ENCODE assay signal across 1 cellular context in the genomic region with DNA sequence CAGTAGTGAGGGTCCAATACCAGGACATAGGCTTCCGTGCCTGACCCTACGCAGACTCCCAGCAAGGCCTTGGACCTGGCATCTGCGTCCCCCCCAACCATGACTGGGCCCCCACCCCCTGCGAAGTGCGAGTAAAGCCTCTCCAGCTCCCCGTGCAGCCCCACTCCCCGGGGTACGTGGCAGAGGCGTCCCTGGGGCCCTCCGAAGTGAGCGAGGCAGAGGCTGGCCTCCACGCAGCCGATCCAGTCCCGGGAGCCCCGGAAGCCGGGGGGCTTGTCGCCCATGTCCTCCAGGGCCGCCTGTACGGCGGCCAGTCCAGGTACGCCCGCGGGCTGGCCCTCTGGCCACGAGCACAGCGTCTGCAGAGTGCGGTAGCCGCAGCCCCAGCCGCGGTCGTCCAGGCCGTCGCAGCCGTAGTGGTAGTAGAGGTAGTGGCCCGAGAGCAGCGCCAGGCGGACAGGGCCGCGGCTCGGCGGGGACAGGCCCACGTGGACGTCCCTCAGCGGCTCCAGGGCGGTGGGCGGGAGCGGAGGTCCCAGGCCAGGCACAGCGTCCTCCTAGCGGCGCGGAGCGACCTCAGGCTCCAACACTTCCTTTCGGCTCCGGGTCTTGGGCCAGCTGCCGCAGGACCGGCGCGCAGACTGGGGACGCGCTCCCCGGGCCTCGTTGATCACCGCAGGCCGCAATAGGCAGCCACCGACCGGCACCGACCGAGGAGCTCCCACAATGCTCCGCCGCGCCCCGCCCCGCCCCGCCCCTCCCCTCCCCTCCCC.
TF ChIP-seq lines count a peak whose summit lies in the region.

A gene (minus strand): TSS at position 728 of the 773 bp plus-strand sequence. CDS start 444 bp downstream, at position 284.

TF ChIP-seq in K562, 482 proteins besides CTCF, POLR2A, EP300 and RAD21 (continued from another document and continues in another):
- TF ChIP-seq, protein P1, sequence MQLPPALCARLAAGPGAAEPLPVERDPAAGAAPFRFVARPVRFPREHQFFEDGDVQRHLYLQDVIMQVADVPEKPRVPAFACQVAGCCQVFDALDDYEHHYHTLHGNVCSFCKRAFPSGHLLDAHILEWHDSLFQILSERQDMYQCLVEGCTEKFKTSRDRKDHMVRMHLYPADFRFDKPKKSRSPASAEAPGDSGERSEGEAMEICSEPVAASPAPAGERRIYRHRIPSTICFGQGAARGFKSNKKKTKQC (CRISPR knock-in tag; IDR thresholded peaks at IDR 0.05), result peak; percentile 43; the same call in 1 of the 2 replicates
- TF ChIP-seq TOE1 (IDR thresholded peaks at IDR 0.05; ENCODE audit: borderline replicate concordance) (peak; percentile 24; the same call in 1 of the 2 replicates), TOE1 (CRISPR knock-in tag; IDR thresholded peaks at IDR 0.05; ENCODE audit: borderline replicate concordance, low read depth) (0 out of 2 replicates have a peak, but pooled peaks have one; percentile 73), CCNT2 (IDR thresholded peaks at IDR 0.05; ENCODE audit: borderline replicate concordance, extremely low read depth, insufficient read length, low read depth, low read length) (peak; percentile 76), TBL1XR1 (IDR thresholded peaks at IDR 0.05; ENCODE audit: low read length in 2 of 2) (peak in 1 of 2 experiments; percentile 63; a peak in 1 of 4 replicates), OTX1 (CRISPR knock-in tag; IDR thresholded peaks at IDR 0.05) (peak; percentile 54; the same call in 1 of the 2 replicates), POLR2H (tag; IDR thresholded peaks at IDR 0.05; ENCODE audit: low read depth) (peak; percentile 45), CBX1 (IDR thresholded peaks at IDR 0.05; ENCODE audit: low read depth) (peak; percentile 34), SIN3A (IDR thresholded peaks at IDR 0.05; ENCODE audit: borderline replicate concordance in 2 of 2, control insufficient read depth in 1 of 2, low read depth in 2 of 2, low read length in 2 of 2) (peak; percentile 53 to 89; a peak in 3 of 4 replicates), SRSF3 (IDR thresholded peaks at IDR 0.05; ENCODE audit: insufficient read depth, low read length) (peak; percentile 88; the same call in 1 of the 2 replicates), PTBP1 (IDR thresholded peaks at IDR 0.05; ENCODE audit: low read depth, low read length) (0 out of 2 replicates have a peak, but pooled peaks have one; percentile 34), SMARCA5 (IDR thresholded peaks at IDR 0.05) (no peak), KLF10 (CRISPR knock-in tag; IDR thresholded peaks at IDR 0.05) (0 out of 2 replicates have a peak, but pooled peaks have one; percentile 58), HDAC8 (tag; IDR thresholded peaks at IDR 0.05) (peak; percentile 86), RBFOX2 (IDR thresholded peaks at IDR 0.05; ENCODE audit: low read depth, low read length) (peak; percentile 84), NONO (IDR thresholded peaks at IDR 0.05; ENCODE audit: low read depth in 2 of 2, low read length in 1 of 2) (no peak; a peak in 1 of 4 replicates), ZBTB17 (CRISPR knock-in tag; IDR thresholded peaks at IDR 0.05) (peak; percentile 32; the same call in 1 of the 2 replicates), E2F3 (CRISPR knock-in tag; IDR thresholded peaks at IDR 0.05) (peak; percentile 87; the same call in 1 of the 2 replicates)
- TF ChIP-seq, protein P2, sequence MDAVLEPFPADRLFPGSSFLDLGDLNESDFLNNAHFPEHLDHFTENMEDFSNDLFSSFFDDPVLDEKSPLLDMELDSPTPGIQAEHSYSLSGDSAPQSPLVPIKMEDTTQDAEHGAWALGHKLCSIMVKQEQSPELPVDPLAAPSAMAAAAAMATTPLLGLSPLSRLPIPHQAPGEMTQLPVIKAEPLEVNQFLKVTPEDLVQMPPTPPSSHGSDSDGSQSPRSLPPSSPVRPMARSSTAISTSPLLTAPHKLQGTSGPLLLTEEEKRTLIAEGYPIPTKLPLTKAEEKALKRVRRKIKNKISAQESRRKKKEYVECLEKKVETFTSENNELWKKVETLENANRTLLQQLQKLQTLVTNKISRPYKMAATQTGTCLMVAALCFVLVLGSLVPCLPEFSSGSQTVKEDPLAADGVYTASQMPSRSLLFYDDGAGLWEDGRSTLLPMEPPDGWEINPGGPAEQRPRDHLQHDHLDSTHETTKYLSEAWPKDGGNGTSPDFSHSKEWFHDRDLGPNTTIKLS (IDR thresholded peaks at IDR 0.05; ENCODE audit: borderline replicate concordance, low read depth), result peak; percentile 91
- TF ChIP-seq, protein P3, sequence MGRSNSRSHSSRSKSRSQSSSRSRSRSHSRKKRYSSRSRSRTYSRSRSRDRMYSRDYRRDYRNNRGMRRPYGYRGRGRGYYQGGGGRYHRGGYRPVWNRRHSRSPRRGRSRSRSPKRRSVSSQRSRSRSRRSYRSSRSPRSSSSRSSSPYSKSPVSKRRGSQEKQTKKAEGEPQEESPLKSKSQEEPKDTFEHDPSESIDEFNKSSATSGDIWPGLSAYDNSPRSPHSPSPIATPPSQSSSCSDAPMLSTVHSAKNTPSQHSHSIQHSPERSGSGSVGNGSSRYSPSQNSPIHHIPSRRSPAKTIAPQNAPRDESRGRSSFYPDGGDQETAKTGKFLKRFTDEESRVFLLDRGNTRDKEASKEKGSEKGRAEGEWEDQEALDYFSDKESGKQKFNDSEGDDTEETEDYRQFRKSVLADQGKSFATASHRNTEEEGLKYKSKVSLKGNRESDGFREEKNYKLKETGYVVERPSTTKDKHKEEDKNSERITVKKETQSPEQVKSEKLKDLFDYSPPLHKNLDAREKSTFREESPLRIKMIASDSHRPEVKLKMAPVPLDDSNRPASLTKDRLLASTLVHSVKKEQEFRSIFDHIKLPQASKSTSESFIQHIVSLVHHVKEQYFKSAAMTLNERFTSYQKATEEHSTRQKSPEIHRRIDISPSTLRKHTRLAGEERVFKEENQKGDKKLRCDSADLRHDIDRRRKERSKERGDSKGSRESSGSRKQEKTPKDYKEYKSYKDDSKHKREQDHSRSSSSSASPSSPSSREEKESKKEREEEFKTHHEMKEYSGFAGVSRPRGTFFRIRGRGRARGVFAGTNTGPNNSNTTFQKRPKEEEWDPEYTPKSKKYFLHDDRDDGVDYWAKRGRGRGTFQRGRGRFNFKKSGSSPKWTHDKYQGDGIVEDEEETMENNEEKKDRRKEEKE (IDR thresholded peaks at IDR 0.05; ENCODE audit: borderline replicate concordance in 1 of 2, control insufficient read depth in 1 of 2, low read depth in 2 of 2, low read length in 1 of 2), result no peak
- TF ChIP-seq, protein P4, sequence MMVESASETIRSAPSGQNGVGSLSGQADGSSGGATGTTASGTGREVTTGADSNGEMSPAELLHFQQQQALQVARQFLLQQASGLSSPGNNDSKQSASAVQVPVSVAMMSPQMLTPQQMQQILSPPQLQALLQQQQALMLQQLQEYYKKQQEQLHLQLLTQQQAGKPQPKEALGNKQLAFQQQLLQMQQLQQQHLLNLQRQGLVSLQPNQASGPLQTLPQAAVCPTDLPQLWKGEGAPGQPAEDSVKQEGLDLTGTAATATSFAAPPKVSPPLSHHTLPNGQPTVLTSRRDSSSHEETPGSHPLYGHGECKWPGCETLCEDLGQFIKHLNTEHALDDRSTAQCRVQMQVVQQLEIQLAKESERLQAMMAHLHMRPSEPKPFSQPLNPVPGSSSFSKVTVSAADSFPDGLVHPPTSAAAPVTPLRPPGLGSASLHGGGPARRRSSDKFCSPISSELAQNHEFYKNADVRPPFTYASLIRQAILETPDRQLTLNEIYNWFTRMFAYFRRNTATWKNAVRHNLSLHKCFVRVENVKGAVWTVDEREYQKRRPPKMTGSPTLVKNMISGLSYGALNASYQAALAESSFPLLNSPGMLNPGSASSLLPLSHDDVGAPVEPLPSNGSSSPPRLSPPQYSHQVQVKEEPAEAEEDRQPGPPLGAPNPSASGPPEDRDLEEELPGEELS (CRISPR knock-in tag; IDR thresholded peaks at IDR 0.05; ENCODE audit: borderline replicate concordance), result 0 out of 2 replicates have a peak, but pooled peaks have one; percentile 71
- TF ChIP-seq, protein P5, sequence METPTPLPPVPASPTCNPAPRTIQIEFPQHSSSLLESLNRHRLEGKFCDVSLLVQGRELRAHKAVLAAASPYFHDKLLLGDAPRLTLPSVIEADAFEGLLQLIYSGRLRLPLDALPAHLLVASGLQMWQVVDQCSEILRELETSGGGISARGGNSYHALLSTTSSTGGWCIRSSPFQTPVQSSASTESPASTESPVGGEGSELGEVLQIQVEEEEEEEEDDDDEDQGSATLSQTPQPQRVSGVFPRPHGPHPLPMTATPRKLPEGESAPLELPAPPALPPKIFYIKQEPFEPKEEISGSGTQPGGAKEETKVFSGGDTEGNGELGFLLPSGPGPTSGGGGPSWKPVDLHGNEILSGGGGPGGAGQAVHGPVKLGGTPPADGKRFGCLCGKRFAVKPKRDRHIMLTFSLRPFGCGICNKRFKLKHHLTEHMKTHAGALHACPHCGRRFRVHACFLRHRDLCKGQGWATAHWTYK (CRISPR knock-in tag; IDR thresholded peaks at IDR 0.05), result 0 out of 2 replicates have a peak, but pooled peaks have one; percentile 38
- TF ChIP-seq, protein P6, sequence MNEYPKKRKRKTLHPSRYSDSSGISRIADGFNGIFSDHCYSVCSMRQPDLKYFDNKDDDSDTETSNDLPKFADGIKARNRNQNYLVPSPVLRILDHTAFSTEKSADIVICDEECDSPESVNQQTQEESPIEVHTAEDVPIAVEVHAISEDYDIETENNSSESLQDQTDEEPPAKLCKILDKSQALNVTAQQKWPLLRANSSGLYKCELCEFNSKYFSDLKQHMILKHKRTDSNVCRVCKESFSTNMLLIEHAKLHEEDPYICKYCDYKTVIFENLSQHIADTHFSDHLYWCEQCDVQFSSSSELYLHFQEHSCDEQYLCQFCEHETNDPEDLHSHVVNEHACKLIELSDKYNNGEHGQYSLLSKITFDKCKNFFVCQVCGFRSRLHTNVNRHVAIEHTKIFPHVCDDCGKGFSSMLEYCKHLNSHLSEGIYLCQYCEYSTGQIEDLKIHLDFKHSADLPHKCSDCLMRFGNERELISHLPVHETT (CRISPR knock-in tag; conservative IDR thresholded peaks at IDR 0.05 in 1 of 2, IDR thresholded peaks at IDR 0.05 in 1 of 2), result peak; percentile 56 to 96; a peak in 2 of 4 replicates
- TF ChIP-seq, protein P7, sequence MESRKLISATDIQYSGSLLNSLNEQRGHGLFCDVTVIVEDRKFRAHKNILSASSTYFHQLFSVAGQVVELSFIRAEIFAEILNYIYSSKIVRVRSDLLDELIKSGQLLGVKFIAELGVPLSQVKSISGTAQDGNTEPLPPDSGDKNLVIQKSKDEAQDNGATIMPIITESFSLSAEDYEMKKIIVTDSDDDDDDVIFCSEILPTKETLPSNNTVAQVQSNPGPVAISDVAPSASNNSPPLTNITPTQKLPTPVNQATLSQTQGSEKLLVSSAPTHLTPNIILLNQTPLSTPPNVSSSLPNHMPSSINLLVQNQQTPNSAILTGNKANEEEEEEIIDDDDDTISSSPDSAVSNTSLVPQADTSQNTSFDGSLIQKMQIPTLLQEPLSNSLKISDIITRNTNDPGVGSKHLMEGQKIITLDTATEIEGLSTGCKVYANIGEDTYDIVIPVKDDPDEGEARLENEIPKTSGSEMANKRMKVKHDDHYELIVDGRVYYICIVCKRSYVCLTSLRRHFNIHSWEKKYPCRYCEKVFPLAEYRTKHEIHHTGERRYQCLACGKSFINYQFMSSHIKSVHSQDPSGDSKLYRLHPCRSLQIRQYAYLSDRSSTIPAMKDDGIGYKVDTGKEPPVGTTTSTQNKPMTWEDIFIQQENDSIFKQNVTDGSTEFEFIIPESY (CRISPR knock-in tag; IDR thresholded peaks at IDR 0.05), result peak; percentile 57; the same call in 1 of the 2 replicates
- TF ChIP-seq, protein P8, sequence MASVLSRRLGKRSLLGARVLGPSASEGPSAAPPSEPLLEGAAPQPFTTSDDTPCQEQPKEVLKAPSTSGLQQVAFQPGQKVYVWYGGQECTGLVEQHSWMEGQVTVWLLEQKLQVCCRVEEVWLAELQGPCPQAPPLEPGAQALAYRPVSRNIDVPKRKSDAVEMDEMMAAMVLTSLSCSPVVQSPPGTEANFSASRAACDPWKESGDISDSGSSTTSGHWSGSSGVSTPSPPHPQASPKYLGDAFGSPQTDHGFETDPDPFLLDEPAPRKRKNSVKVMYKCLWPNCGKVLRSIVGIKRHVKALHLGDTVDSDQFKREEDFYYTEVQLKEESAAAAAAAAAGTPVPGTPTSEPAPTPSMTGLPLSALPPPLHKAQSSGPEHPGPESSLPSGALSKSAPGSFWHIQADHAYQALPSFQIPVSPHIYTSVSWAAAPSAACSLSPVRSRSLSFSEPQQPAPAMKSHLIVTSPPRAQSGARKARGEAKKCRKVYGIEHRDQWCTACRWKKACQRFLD (CRISPR knock-in tag; IDR thresholded peaks at IDR 0.05), result peak; percentile 67; the same call in 1 of the 2 replicates
- TF ChIP-seq, protein P9, sequence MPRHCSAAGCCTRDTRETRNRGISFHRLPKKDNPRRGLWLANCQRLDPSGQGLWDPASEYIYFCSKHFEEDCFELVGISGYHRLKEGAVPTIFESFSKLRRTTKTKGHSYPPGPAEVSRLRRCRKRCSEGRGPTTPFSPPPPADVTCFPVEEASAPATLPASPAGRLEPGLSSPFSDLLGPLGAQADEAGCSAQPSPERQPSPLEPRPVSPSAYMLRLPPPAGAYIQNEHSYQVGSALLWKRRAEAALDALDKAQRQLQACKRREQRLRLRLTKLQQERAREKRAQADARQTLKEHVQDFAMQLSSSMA (CRISPR knock-in tag; IDR thresholded peaks at IDR 0.05), result 0 out of 2 replicates have a peak, but pooled peaks have one; percentile 4
- TF ChIP-seq, protein P10, sequence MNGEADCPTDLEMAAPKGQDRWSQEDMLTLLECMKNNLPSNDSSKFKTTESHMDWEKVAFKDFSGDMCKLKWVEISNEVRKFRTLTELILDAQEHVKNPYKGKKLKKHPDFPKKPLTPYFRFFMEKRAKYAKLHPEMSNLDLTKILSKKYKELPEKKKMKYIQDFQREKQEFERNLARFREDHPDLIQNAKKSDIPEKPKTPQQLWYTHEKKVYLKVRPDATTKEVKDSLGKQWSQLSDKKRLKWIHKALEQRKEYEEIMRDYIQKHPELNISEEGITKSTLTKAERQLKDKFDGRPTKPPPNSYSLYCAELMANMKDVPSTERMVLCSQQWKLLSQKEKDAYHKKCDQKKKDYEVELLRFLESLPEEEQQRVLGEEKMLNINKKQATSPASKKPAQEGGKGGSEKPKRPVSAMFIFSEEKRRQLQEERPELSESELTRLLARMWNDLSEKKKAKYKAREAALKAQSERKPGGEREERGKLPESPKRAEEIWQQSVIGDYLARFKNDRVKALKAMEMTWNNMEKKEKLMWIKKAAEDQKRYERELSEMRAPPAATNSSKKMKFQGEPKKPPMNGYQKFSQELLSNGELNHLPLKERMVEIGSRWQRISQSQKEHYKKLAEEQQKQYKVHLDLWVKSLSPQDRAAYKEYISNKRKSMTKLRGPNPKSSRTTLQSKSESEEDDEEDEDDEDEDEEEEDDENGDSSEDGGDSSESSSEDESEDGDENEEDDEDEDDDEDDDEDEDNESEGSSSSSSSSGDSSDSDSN (IDR thresholded peaks at IDR 0.05; ENCODE audit: borderline replicate concordance in 1 of 2, low read depth in 2 of 2, low read length in 2 of 2), result peak in 1 of 2 experiments; percentile 84; a peak in 3 of 4 replicates
- TF ChIP-seq, protein P11, sequence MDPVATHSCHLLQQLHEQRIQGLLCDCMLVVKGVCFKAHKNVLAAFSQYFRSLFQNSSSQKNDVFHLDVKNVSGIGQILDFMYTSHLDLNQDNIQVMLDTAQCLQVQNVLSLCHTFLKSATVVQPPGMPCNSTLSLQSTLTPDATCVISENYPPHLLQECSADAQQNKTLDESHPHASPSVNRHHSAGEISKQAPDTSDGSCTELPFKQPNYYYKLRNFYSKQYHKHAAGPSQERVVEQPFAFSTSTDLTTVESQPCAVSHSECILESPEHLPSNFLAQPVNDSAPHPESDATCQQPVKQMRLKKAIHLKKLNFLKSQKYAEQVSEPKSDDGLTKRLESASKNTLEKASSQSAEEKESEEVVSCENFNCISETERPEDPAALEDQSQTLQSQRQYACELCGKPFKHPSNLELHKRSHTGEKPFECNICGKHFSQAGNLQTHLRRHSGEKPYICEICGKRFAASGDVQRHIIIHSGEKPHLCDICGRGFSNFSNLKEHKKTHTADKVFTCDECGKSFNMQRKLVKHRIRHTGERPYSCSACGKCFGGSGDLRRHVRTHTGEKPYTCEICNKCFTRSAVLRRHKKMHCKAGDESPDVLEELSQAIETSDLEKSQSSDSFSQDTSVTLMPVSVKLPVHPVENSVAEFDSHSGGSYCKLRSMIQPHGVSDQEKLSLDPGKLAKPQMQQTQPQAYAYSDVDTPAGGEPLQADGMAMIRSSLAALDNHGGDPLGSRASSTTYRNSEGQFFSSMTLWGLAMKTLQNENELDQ (CRISPR knock-in tag; IDR thresholded peaks at IDR 0.05; ENCODE audit: borderline replicate concordance), result peak; percentile 30; the same call in 1 of the 2 replicates
